8 cellular contexts compared by ENCODE assay signal in the genomic region with DNA sequence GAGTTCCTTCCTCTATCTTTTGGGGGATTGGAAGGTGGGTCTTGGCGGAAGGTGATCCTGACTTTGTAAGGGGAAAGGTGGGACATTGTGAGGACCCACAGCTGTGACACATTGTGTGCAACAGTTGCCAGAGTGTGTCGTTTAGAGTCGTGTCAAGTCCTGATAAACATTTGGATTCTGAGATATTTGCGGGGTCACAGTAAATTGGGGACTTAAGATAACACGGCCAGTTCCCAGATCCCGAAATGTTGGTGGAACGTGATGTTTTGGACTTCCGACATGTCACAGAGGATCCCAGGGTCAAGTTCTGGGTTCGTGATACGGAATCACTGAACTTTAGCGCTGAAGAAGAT. TPM values are rescaled to one million over a fixed set of nuclear protein-coding genes. Genes with fewer than 3 reads are reported as not detected.
DNase-seq lines count a peak whose midpoint lies in the region; ATAC-seq and TF ChIP-seq lines count a peak whose summit lies in the region.

No MANE protein-coding gene starts in this region.

- peaks cover 45% of the 10 kb centered on the region for H3K79me2 ChIP-seq in neural progenitor cell (ENCODE audit: low read depth)

- H3K27ac Mint-ChIP-seq in CD4-positive, alpha-beta memory T cell: peak overlapping the region; percentile 83 to 97 (median 95)
- peak overlapping the region; percentile 91 for H3K27ac Mint-ChIP-seq in neural progenitor cell

- in situ Hi-C loops in G401 (cut with HindIII; ENCODE audit: low sequenced_read_pairs): no loop called here

- CTCF ChIA-PET in CD4-positive, alpha-beta memory T cell (lab: Charles Lee; ENCODE audit: partially characterized antibody): interaction anchor here (1.2 to 1.3 kb wide), 2 partner anchors 8 to 25 kb away, joined by 3 to 4 read pairs; a partner anchor contains a TSS

- 2 to 5% methylated on average over 11 of the region's 11 CpGs for WGBS in ectodermal cell, 2 experiments

- POLR2A ChIA-PET in CD4-positive, alpha-beta memory T cell (lab: Charles Lee; ENCODE audit: partially characterized antibody): interaction anchor here (0.8 to 2.1 kb wide), 4 partner anchors 8 to 123 kb away, joined by 3 to 5 read pairs (median 4); no protein-coding TSS in a partner anchor

- TF ChIP-seq CTCF in LNCaP clone FGC (IDR thresholded peaks at IDR 0.05; ENCODE audit: control insufficient read depth, extremely low read depth, insufficient read depth) (no peak), neural progenitor cell (IDR thresholded peaks at IDR 0.05) (no peak)

- H3K4me2 ChIP-seq in neural progenitor cell: peak overlapping the region; percentile 99

- no peaks in the 10 kb centered on the region for H3K27me3 Mint-ChIP-seq in CD4-positive, alpha-beta memory T cell
- H3K27me3 Mint-ChIP-seq in neural progenitor cell (ENCODE audit: insufficient read depth, low read depth): peaks cover 2% of the 10 kb centered on the region

- no peak for DNase-seq in CD4-positive, alpha-beta memory T cell
- DNase-seq in LNCaP clone FGC (ENCODE audit: low read depth) (no peak), neural progenitor cell (ENCODE audit: low spot score) (peak; percentile 2), CD1c-positive myeloid dendritic cell (ENCODE audit: extremely low spot score) (no peak), ureter (ENCODE audit: low spot score) (no peak), G401 (ENCODE audit: low spot score) (no peak)

- H3K27me3 ChIP-seq in CD4-positive, alpha-beta memory T cell (ENCODE audit: insufficient read depth, low read length): no peaks in the 10 kb centered on the region
- no peaks in the 10 kb centered on the region for H3K27me3 ChIP-seq in ectodermal cell (ENCODE audit: control insufficient read depth, insufficient read depth, low read length, poor library complexity, severe bottlenecking)
- H3K27me3 ChIP-seq in neural progenitor cell: no peaks in the 10 kb centered on the region

- peak overlapping the region; percentile 45 to 87 for H3K4me3 ChIP-seq in CD4-positive, alpha-beta memory T cell (ENCODE audit: low read length in 2 of 2)
- peak overlapping the region; percentile 99 for H3K4me3 ChIP-seq in LNCaP clone FGC (ENCODE audit: low read depth, low read length)
- peak overlapping the region; percentile 95 for H3K4me3 ChIP-seq in ectodermal cell (ENCODE audit: insufficient read depth, low read depth, low read length)
- peak overlapping the region; percentile 81 for H3K4me3 ChIP-seq in neural progenitor cell

- H3K9me3 Mint-ChIP-seq in CD4-positive, alpha-beta memory T cell: peaks cover 0 to 5% (median 0%) of the 10 kb centered on the region in 8 donors
- H3K9me3 Mint-ChIP-seq in neural progenitor cell: no peaks in the 10 kb centered on the region

- H3K4me3 Mint-ChIP-seq in CD4-positive, alpha-beta memory T cell: peak overlapping the region; percentile 97 to 100 (median 98)
- peak overlapping the region; percentile 98 for H3K4me3 Mint-ChIP-seq in neural progenitor cell

- peaks cover 3 to 11% of the 10 kb centered on the region in 2 donors for H3K36me3 Mint-ChIP-seq in CD4-positive, alpha-beta memory T cell
- peaks cover 16% of the 10 kb centered on the region for H3K36me3 Mint-ChIP-seq in neural progenitor cell

- H3K36me3 ChIP-seq in CD4-positive, alpha-beta memory T cell (ENCODE audit: insufficient read depth, low read length): no peaks in the 10 kb centered on the region
- H3K36me3 ChIP-seq in ectodermal cell (ENCODE audit: control insufficient read depth, insufficient read depth, low read length): peaks cover 9% of the 10 kb centered on the region
- H3K36me3 ChIP-seq in neural progenitor cell: peaks cover 17% of the 10 kb centered on the region

- peaks cover 17% of the 10 kb centered on the region for H3K4me1 ChIP-seq in CD4-positive, alpha-beta memory T cell (ENCODE audit: insufficient read depth, low read length)
- H3K4me1 ChIP-seq in ectodermal cell (ENCODE audit: control insufficient read depth, insufficient read depth, low read length) (peaks cover 7% of the 10 kb centered on the region), neural progenitor cell (peaks cover 16% of the 10 kb centered on the region)

- intact Hi-C loops in CD4-positive, alpha-beta memory T cell (cut with micrococcal nuclease): loop anchor here (1.0 kb wide), 1 partner anchor 8 kb away; a partner anchor contains a TSS

- H4K20me1 ChIP-seq in neural progenitor cell (ENCODE audit: low read depth): peaks cover 21% of the 10 kb centered on the region

- peaks cover 25% of the 10 kb centered on the region for H3F3A ChIP-seq in neural progenitor cell (ENCODE audit: low read depth)

- peak overlapping the region; percentile 87 for H3K9ac ChIP-seq in neural progenitor cell

- peak overlapping the region; percentile 73 for H3K27ac ChIP-seq in CD4-positive, alpha-beta memory T cell (ENCODE audit: low read depth, low read length)
- H3K27ac ChIP-seq in ectodermal cell (ENCODE audit: insufficient read depth, low read depth, low read length, poor library complexity, severe bottlenecking) (peak overlapping the region; percentile 86), neural progenitor cell (peak overlapping the region; percentile 90)

- H3K9me3 ChIP-seq in CD4-positive, alpha-beta memory T cell (ENCODE audit: control insufficient read depth in 1 of 2, low read length in 2 of 2): no peaks in the 10 kb centered on the region
- H3K9me3 ChIP-seq in ectodermal cell (ENCODE audit: control insufficient read depth, low read length): no peaks in the 10 kb centered on the region
- no peaks in the 10 kb centered on the region for H3K9me3 ChIP-seq in neural progenitor cell (ENCODE audit: low read depth)

- peaks cover 18 to 26% (median 24%) of the 10 kb centered on the region in 4 donors for H3K4me1 Mint-ChIP-seq in CD4-positive, alpha-beta memory T cell
- peaks cover 26% of the 10 kb centered on the region for H3K4me1 Mint-ChIP-seq in neural progenitor cell

- ATAC-seq in GM21367 (IDR thresholded peaks at IDR 0.05; ENCODE audit: unreplicated experiment): no peak

- H2AFZ ChIP-seq in neural progenitor cell (replicated peaks): peak overlapping the region; percentile 92

RNA-seq across cellular contexts. Expression of a gene that starts 0.6 kb away (rescaled TPM):
- 1 to 10 TPM; 4.2 to 4.5 TPM for total RNA-seq in CD4-positive, alpha-beta memory T cell
- polyA plus RNA-seq in CD4-positive, alpha-beta memory T cell: 1 to 10 TPM in 1 of 2 donors, under 1 TPM in 1; 0.15 to 2.2 TPM
- 24.2 TPM for polyA plus RNA-seq in ectodermal cell (2013, experiment 1 of 4)
- 25.4 TPM for polyA plus RNA-seq in ectodermal cell (2013, experiment 2 of 4)
- polyA plus RNA-seq in ectodermal cell (2013, experiment 3 of 4): 20.2 TPM
- polyA plus RNA-seq in ectodermal cell (2013, experiment 4 of 4): 19.5 TPM
- 27.3 and 36.2 TPM in 2 replicates for total RNA-seq in neural progenitor cell (ENCODE audit: low replicate concordance)
- 3.0 TPM for total RNA-seq in ureter
- total RNA-seq in G401 (2014; rRNA removed; shearing (Covaris generic)): 3.8 and 11.2 TPM in 2 replicates

RNA-seq across cellular contexts. Expression of a gene that starts 7.9 kb away (rescaled TPM):
- 10 to 100 TPM; 92.7 to 95.0 TPM for total RNA-seq in CD4-positive, alpha-beta memory T cell
- 100 to 1,000 TPM; 121 to 123 TPM for polyA plus RNA-seq in CD4-positive, alpha-beta memory T cell
- 16.0 TPM for polyA plus RNA-seq in ectodermal cell (2013, experiment 1 of 4)
- 16.2 TPM for polyA plus RNA-seq in ectodermal cell (2013, experiment 2 of 4)
- 12.0 TPM for polyA plus RNA-seq in ectodermal cell (2013, experiment 3 of 4)
- polyA plus RNA-seq in ectodermal cell (2013, experiment 4 of 4): 14.2 TPM
- total RNA-seq in neural progenitor cell (ENCODE audit: low replicate concordance) (27.0 and 43.8 TPM in 2 replicates), ureter (14.4 TPM)
- 21.5 and 25.3 TPM in 2 replicates for total RNA-seq in G401 (2014; rRNA removed; shearing (Covaris generic))
